In the genomic region with DNA sequence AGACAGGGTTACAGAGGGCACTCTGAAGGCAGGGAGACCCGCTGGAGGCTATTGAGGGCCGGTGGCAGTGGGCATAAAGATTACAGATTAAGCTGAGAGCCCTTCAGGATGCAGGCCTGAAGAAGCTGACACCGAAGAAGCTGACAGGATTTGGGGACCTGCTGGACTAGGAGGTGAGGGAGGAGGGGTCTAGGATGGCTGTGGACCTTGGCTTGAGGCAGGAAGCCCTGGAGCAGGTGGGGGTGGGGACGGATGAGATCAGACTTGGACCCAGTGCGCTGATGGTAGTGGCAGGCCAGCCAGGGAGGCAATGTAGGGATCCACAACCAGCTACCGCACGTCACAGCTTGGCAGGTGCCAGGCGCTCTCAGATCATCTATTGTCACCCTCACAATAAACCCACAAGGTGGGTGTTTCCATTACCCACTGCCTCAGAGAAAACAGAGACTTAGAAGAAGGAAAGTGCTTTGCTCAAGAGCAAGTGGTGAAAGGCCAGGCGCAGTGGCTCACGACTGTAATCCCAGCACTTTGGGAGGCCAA, we compare ENCODE assay signal across 10 cellular contexts. TPM values are rescaled to one million over a fixed set of nuclear protein-coding genes. Genes with fewer than 3 reads are reported as not detected.
DNase-seq lines count a peak whose midpoint lies in the region; ATAC-seq, FAIRE-seq and TF ChIP-seq lines count a peak whose summit lies in the region.
"Had no signal": no experiment of that assay in that cellular context is flagged by ENCODE, and none has a peak within 500 bp of the region (broad histone marks: within the 10 kb centered on the region; RNA-seq: fewer than 3 reads in every experiment).

No MANE protein-coding gene starts in this region.

- DNase-seq in SK-N-SH (peak; percentile 67), NCI-H69 (lab: John Stamatoyannopoulos, UW) (peak; percentile 49), H1 (ENCODE audit: low read depth in 1 of 2, low spot score in 2 of 2) (no peak), psoas muscle (peak in 1 of 2 donors; percentile 59), SK-N-DZ (ENCODE audit: low spot score) (no peak), ecto neural progenitor cell (ENCODE audit: low spot score) (no peak)
- DNase-seq: PC-3 had no signal

- no peak overlapping the region for H2BK120ac ChIP-seq in H1 (replicated peaks; ENCODE audit: low read depth, low read length)

- no peak overlapping the region for H2BK20ac ChIP-seq in H1 (ENCODE audit: low read length)

- H4K8ac ChIP-seq in H1 (ENCODE audit: extremely low read depth, insufficient read depth, low read length), result no peak overlapping the region; the same call in 1 of the 2 replicates

- H3K4me2 ChIP-seq in SK-N-SH (peak overlapping the region; percentile 99), H1 (ENCODE audit: insufficient read depth in 1 of 2, low read depth in 2 of 2, low read length in 2 of 2) (peak overlapping the region; percentile 70 to 99)

- CTCF ChIA-PET in SK-N-SH (lab: Yijun Ruan, JAX), result interaction anchor here (0.6 to 11.3 kb wide), 12 partner anchors 9 to 70 kb away, joined by 3 to 116 read pairs (median 7); partner anchors contain the start of genes COL1A1, PDK2 and PPP1R9B
- CTCF ChIA-PET in H1 (lab: Charles Lee; ENCODE audit: partially characterized antibody), result interaction anchor here (0.6 to 21.6 kb wide), 14 partner anchors 12 to 391 kb away, joined by 3 to 299 read pairs (median 6); partner anchors contain the start of genes COL1A1 and PPP1R9B

- H2BK15ac ChIP-seq in H1 (ENCODE audit: low read length), result no peak overlapping the region

- H3K23ac ChIP-seq in H1 (ENCODE audit: insufficient read length), result no peak overlapping the region

- 0 out of 2 replicates have a peak, but pooled peaks cover 3% of the 10 kb centered on the region for H4K20me1 ChIP-seq in SK-N-SH (ENCODE audit: insufficient read depth)
- H4K20me1 ChIP-seq in H1 (replicated peaks in 1 of 2; ENCODE audit: control insufficient read depth in 1 of 2, insufficient read depth in 2 of 2, low read length in 2 of 2), result peaks cover 0 to 1% of the 10 kb centered on the region in 2 experiments

- H3K79me2 ChIP-seq in SK-N-SH (ENCODE audit: insufficient read depth), result no peaks in the 10 kb centered on the region
- no peaks in the 10 kb centered on the region for H3K79me2 ChIP-seq in H1 (ENCODE audit: control insufficient read depth in 1 of 2, insufficient read depth in 2 of 2, low read length in 2 of 2)

- peak overlapping the region; percentile 55; the same call in 1 of the 2 replicates for H2BK12ac ChIP-seq in H1 (ENCODE audit: low read depth, low read length)

- no peak overlapping the region for H4K5ac ChIP-seq in H1 (ENCODE audit: insufficient read length, low read depth, low read length)

- H3K56ac ChIP-seq in H1 (replicated peaks; ENCODE audit: insufficient read length, low read depth, low read length), result no peak overlapping the region

- peaks cover 20 to 23% of the 10 kb centered on the region in 2 experiments; a peak in 3 of 4 replicates for H3K4me1 ChIP-seq in SK-N-SH (ENCODE audit: control insufficient read depth in 1 of 2, insufficient read depth in 2 of 2, low read depth in 1 of 2, low read length in 1 of 2)
- peaks cover 8 to 36% (median 30%) of the 10 kb centered on the region in 4 experiments for H3K4me1 ChIP-seq in H1 (replicated peaks in 1 of 4; ENCODE audit: control insufficient read depth in 3 of 4, insufficient read depth in 4 of 4, low read length in 3 of 4)
- peaks cover 34% of the 10 kb centered on the region for H3K4me1 ChIP-seq in psoas muscle

- TF ChIP-seq EP300 in SK-N-SH (IDR thresholded peaks at IDR 0.05; ENCODE audit: borderline replicate concordance in 1 of 2, low read depth in 1 of 2, low read length in 1 of 2), result no peak
- no peak for TF ChIP-seq EP300 in H1 (IDR thresholded peaks at IDR 0.05; ENCODE audit: borderline replicate concordance in 1 of 2, low read depth in 2 of 2, low read length in 2 of 2)

- H3K36me3 ChIP-seq in SK-N-SH (replicated peaks in 1 of 2; ENCODE audit: control insufficient read depth in 1 of 2, insufficient read depth in 2 of 2, low read length in 1 of 2), result peaks cover 0 to 12% of the 10 kb centered on the region in 2 experiments
- peaks cover 0 to 2% (median 0%) of the 10 kb centered on the region in 4 experiments; a peak in 1 of 8 replicates for H3K36me3 ChIP-seq in H1 (ENCODE audit: control insufficient read depth in 2 of 4, insufficient read depth in 4 of 4, low read length in 3 of 4)
- H3K36me3 ChIP-seq in psoas muscle (ENCODE audit: insufficient read depth in 1 of 2, low read depth in 1 of 2), result peaks cover 0 to 16% of the 10 kb centered on the region in 2 donors

- peaks cover 20% of the 10 kb centered on the region for H3K23me2 ChIP-seq in H1 (ENCODE audit: low read depth, low read length)

- no peak overlapping the region for H3K4ac ChIP-seq in H1 (replicated peaks; ENCODE audit: insufficient read length, low read depth, low read length)

- H3K9me2 ChIP-seq in SK-N-SH, result no peaks in the 10 kb centered on the region

- H3K9me3 ChIP-seq in SK-N-SH (no peaks in the 10 kb centered on the region), H1 (ENCODE audit: insufficient read depth in 2 of 2, low read depth in 1 of 2, low read length in 1 of 2) (no peaks in the 10 kb centered on the region), psoas muscle (no peaks in the 10 kb centered on the region)

- no peak overlapping the region for H3K9ac ChIP-seq in SK-N-SH
- H3K9ac ChIP-seq in H1 (replicated peaks in 1 of 4; ENCODE audit: extremely low read depth in 1 of 4, low read depth in 3 of 4, low read length in 3 of 4), result no peak overlapping the region

- no peak overlapping the region for H3K14ac ChIP-seq in H1 (ENCODE audit: insufficient read length)

- no peaks in the 10 kb centered on the region for H3K79me1 ChIP-seq in H1 (ENCODE audit: low read depth, low read length)

- H3K4me3 ChIP-seq in SK-N-SH (ENCODE audit: low read depth in 2 of 2, low read length in 1 of 2) (peak overlapping the region; percentile 61 to 70; a peak in 3 of 4 replicates), H1 (ENCODE audit: extremely low read depth in 1 of 4, insufficient read depth in 2 of 4, low read depth in 3 of 4, low read length in 4 of 4) (peak overlapping the region; percentile 37 to 97 (median 62)), psoas muscle (no peak overlapping the region)

- H3F3A ChIP-seq in SK-N-SH (replicated peaks; ENCODE audit: insufficient read depth), result peaks cover 29% of the 10 kb centered on the region

- ATAC-seq in SK-N-SH treated with all-trans-retinoic acid at 6 μM for 48 hours, result no peak
- peak in 2 of 4 donors; percentile 23 to 34 for ATAC-seq in psoas muscle
- ATAC-seq in GM19035 (IDR thresholded peaks at IDR 0.05; ENCODE audit: unreplicated experiment), result no peak

- H2AFZ ChIP-seq in SK-N-SH (ENCODE audit: low read depth), result no peak overlapping the region; the same call in 1 of the 2 replicates
- no peak overlapping the region for H2AFZ ChIP-seq in H1 (ENCODE audit: low read length)

- intact Hi-C loops in psoas muscle (cut with DNase I), result loop anchor here (5.0 kb wide), 1 partner anchor 36 kb away; the partner anchor contains the start of gene SGCA (in 2 of the 2)

- H3K27me3 ChIP-seq in SK-N-SH (ENCODE audit: insufficient read depth), result no peaks in the 10 kb centered on the region
- H3K27me3 ChIP-seq in H1 (replicated peaks in 1 of 4; ENCODE audit: control insufficient read depth in 3 of 4, extremely low read depth in 1 of 4, insufficient read depth in 3 of 4, low read length in 3 of 4), result peaks cover 0 to 11% (median 2%) of the 10 kb centered on the region in 4 experiments; a peak in 4 of 7 replicates
- no peaks in the 10 kb centered on the region for H3K27me3 ChIP-seq in psoas muscle (ENCODE audit: insufficient read depth in 3 of 3, low read length in 2 of 3)

- POLR2A ChIA-PET in SK-N-SH (lab: Yijun Ruan, JAX), result interaction anchor here (0.7 to 2.5 kb wide), 11 partner anchors 8 to 48 kb away, joined by 3 to 13 read pairs (median 5); partner anchors contain the start of genes PDK2 and PPP1R9B
- POLR2A ChIA-PET in H1 (lab: Charles Lee; ENCODE audit: partially characterized antibody), result interaction anchor here (0.7 to 2.9 kb wide), 9 partner anchors 10 to 332 kb away, joined by 3 to 9 read pairs (median 3); no protein-coding TSS in a partner anchor

- FAIRE-seq in H1 (lab: Jason Lieb, UNC), result no peak

- H2BK5ac ChIP-seq in H1 (ENCODE audit: low read depth, low read length), result no peak overlapping the region

- TF ChIP-seq RAD21 in SK-N-SH (IDR thresholded peaks at IDR 0.05; ENCODE audit: low read length), result no peak
- no peak for TF ChIP-seq RAD21 in H1 (IDR thresholded peaks at IDR 0.05 in 1 of 2, conservative IDR thresholded peaks at IDR 0.05 in 1 of 2; ENCODE audit: low read depth in 2 of 2, low read length in 2 of 2)

- no peak for TF ChIP-seq CTCF in SK-N-SH (IDR thresholded peaks at IDR 0.05)
- TF ChIP-seq CTCF in H1 (IDR thresholded peaks at IDR 0.05; ENCODE audit: control extremely low read depth in 1 of 3, insufficient read depth in 1 of 3, low read depth in 1 of 3, low read length in 3 of 3), result no peak
- no peak for TF ChIP-seq CTCF in psoas muscle (IDR thresholded peaks at IDR 0.05)

- TF ChIP-seq POLR2A in H1 (IDR thresholded peaks at IDR 0.05; ENCODE audit: control extremely low read depth in 1 of 2, low read depth in 2 of 2, low read length in 2 of 2), result no peak

- no peak overlapping the region; the same call in 1 of the 2 replicates for H3K18ac ChIP-seq in H1 (ENCODE audit: extremely low read depth, low read length)

- WGBS in SK-N-SH (ENCODE audit: low lambda C conversion rate), result 67% methylated on average over 10 of the region's 10 CpGs
- WGBS in H1 (ENCODE audit: extremely low coverage in 1 of 2, insufficient coverage in 1 of 2, insufficient read length in 1 of 2, insufficient replicate concordance in 2 of 2, low coverage in 1 of 2, low lambda C conversion rate in 2 of 2, missing lambda C conversion rate in 1 of 2), 2 experiments, result 33% methylated on average over 10 of the region's 10 CpGs; no CpG with 5 or more reads in 1 of the 2 experiments
- WGBS in psoas muscle, 3 donors, result 39 to 49% (median 46%) methylated on average over 10 of the region's 10 CpGs

- no peak overlapping the region; a peak in 1 of 4 replicates for H3K27ac ChIP-seq in SK-N-SH (ENCODE audit: low read depth in 2 of 2, low read length in 1 of 2)
- no peak overlapping the region for H3K27ac ChIP-seq in H1 (ENCODE audit: low read depth, low read length)
- H3K27ac ChIP-seq in psoas muscle, result peak overlapping the region; percentile 82

- no peak overlapping the region for H2AK5ac ChIP-seq in H1 (ENCODE audit: low read depth, low read length)

- H4K91ac ChIP-seq in H1 (replicated peaks; ENCODE audit: insufficient read length, low read length), result no peak overlapping the region

RNA-seq across cellular contexts. Expression of gene SAMD14, which starts 0.9 kb away (rescaled TPM):
- polyA plus RNA-seq in SK-N-SH (2012; rRNA removed) (2.8 and 3.4 TPM in 2 replicates), H1 (2011; rRNA removed) (5.2 and 5.7 TPM in 2 replicates), psoas muscle (1 to 10 TPM in 1 of 3 donors, under 1 TPM in 2; 0.64 to 1.3 (median 0.98) TPM)
- polyA plus RNA-seq in SK-N-SH (2012; cell fraction: cytosol; rRNA removed), result 1.2 and 2.0 TPM in 2 replicates
- 12.4 and 16.5 TPM in 2 replicates for polyA plus RNA-seq in SK-N-SH (2012; cell fraction: nucleus; rRNA removed)
- total RNA-seq in H1 (2021; fragmentation: NEBNext Ultra II Directional; extraction: Animal tissue kit (Norgen Biotek cat#: 25700)), result 5.8 and 5.9 TPM in 2 replicates
- 3.9 TPM for polyA plus RNA-seq in H1 (2011; cell fraction: cytosol; rRNA removed)
- polyA plus RNA-seq in H1 (2011; cell fraction: nucleus; rRNA removed), result 12.4 TPM
- polyA plus RNA-seq in H1 (2012, experiment 1 of 2), result 6.3 to 11.5 TPM (median 8.1 TPM) in 4 replicates
- 3.9 TPM for polyA plus RNA-seq in H1 (2012, experiment 2 of 2)
- polyA plus RNA-seq in H1 (2013, experiment 1 of 2), result 3.4 TPM
- polyA plus RNA-seq in H1 (2013, experiment 2 of 2), result 3.4 TPM
- polyA minus RNA-seq in H1 (2011; rRNA and poly(A)+ RNA removed), result 2.6 and 3.1 TPM in 2 replicates
- 2.9 TPM for polyA minus RNA-seq in H1 (2011; cell fraction: cytosol; rRNA and poly(A)+ RNA removed)
- 4.2 TPM for polyA minus RNA-seq in H1 (2011; cell fraction: nucleus; rRNA and poly(A)+ RNA removed)
- 1 to 10 TPM in 3 of 4 donors, under 1 TPM in 1; 0.55 to 2.7 (median 1.3) TPM for total RNA-seq in psoas muscle
- 24.3 and 33.6 TPM in 2 replicates for polyA plus RNA-seq in SK-N-DZ (2014; cell fraction: cytosol; rRNA removed)
- 64.8 and 91.0 TPM in 2 replicates for polyA plus RNA-seq in SK-N-DZ (2014; cell fraction: nucleus; rRNA removed)

RNA-seq across cellular contexts. Expression of gene PPP1R9B, which starts 19.6 kb away (rescaled TPM):
- polyA plus RNA-seq in SK-N-SH (2012; rRNA removed) (26.9 and 35.2 TPM in 2 replicates), H1 (2011; rRNA removed) (5.2 and 6.1 TPM in 2 replicates), psoas muscle (10 to 100 TPM in 2 of 3 donors, 1 to 10 TPM in 1; 7.0 to 11.3 (median 11.0) TPM)
- 19.8 and 24.9 TPM in 2 replicates for polyA plus RNA-seq in SK-N-SH (2012; cell fraction: cytosol; rRNA removed)
- polyA plus RNA-seq in SK-N-SH (2012; cell fraction: nucleus; rRNA removed), result 65.0 and 65.1 TPM in 2 replicates
- total RNA-seq in H1 (2021; fragmentation: NEBNext Ultra II Directional; extraction: Animal tissue kit (Norgen Biotek cat#: 25700)), result 13.1 and 14.1 TPM in 2 replicates
- polyA plus RNA-seq in H1 (2011; cell fraction: cytosol; rRNA removed), result 6.2 TPM
- 11.6 TPM for polyA plus RNA-seq in H1 (2011; cell fraction: nucleus; rRNA removed)
- 13.3 to 16.7 TPM (median 15.0 TPM) in 4 replicates for polyA plus RNA-seq in H1 (2012, experiment 1 of 2)
- 9.9 TPM for polyA plus RNA-seq in H1 (2012, experiment 2 of 2)
- 6.4 TPM for polyA plus RNA-seq in H1 (2013, experiment 1 of 2)
- polyA plus RNA-seq in H1 (2013, experiment 2 of 2), result 6.6 TPM
- 3.9 and 6.5 TPM in 2 replicates for polyA minus RNA-seq in H1 (2011; rRNA and poly(A)+ RNA removed)
- polyA minus RNA-seq in H1 (2011; cell fraction: cytosol; rRNA and poly(A)+ RNA removed), result 7.4 TPM
- 6.0 TPM for polyA minus RNA-seq in H1 (2011; cell fraction: nucleus; rRNA and poly(A)+ RNA removed)
- total RNA-seq in psoas muscle, result 10 to 100 TPM; 15.1 to 26.5 (median 18.4) TPM
- 13.1 and 25.6 TPM in 2 replicates for polyA plus RNA-seq in SK-N-DZ (2014; cell fraction: cytosol; rRNA removed)
- polyA plus RNA-seq in SK-N-DZ (2014; cell fraction: nucleus; rRNA removed), result 37.4 and 48.4 TPM in 2 replicates

RNA-seq across cellular contexts. Expression of gene SGCA, which starts 35.0 kb away (rescaled TPM):
- polyA plus RNA-seq in SK-N-SH (2012; rRNA removed) (0.29 TPM in 1 of 2 replicates, not detected in the other), H1 (2011; rRNA removed) (0.12 and 0.36 TPM in 2 replicates), psoas muscle (100 to 1,000 TPM; 120 to 254 (median 151) TPM)
- polyA plus RNA-seq in SK-N-SH (2012; cell fraction: cytosol; rRNA removed), result 0.04 and 0.07 TPM in 2 replicates
- 0.11 and 0.15 TPM in 2 replicates for polyA plus RNA-seq in SK-N-SH (2012; cell fraction: nucleus; rRNA removed)
- not detected in 2 replicates for total RNA-seq in H1 (2021; fragmentation: NEBNext Ultra II Directional; extraction: Animal tissue kit (Norgen Biotek cat#: 25700))
- 0.18 TPM for polyA plus RNA-seq in H1 (2011; cell fraction: cytosol; rRNA removed)
- 0.27 TPM for polyA plus RNA-seq in H1 (2011; cell fraction: nucleus; rRNA removed)
- polyA plus RNA-seq in H1 (2012, experiment 1 of 2), result 0.31 to 0.65 TPM in 2 of 4 replicates, not detected in the others
- 0.43 TPM for polyA plus RNA-seq in H1 (2012, experiment 2 of 2)
- 0.36 TPM for polyA plus RNA-seq in H1 (2013, experiment 1 of 2)
- 0.33 TPM for polyA plus RNA-seq in H1 (2013, experiment 2 of 2)
- not detected in 2 replicates for polyA minus RNA-seq in H1 (2011; rRNA and poly(A)+ RNA removed)
- not detected for polyA minus RNA-seq in H1 (2011; cell fraction: cytosol; rRNA and poly(A)+ RNA removed)
- polyA minus RNA-seq in H1 (2011; cell fraction: nucleus; rRNA and poly(A)+ RNA removed), result not detected
- 100 to 1,000 TPM; 245 to 291 (median 266) TPM for total RNA-seq in psoas muscle
- polyA plus RNA-seq in SK-N-DZ (2014; cell fraction: cytosol; rRNA removed), result 5.8 and 7.2 TPM in 2 replicates
- 2.3 and 5.0 TPM in 2 replicates for polyA plus RNA-seq in SK-N-DZ (2014; cell fraction: nucleus; rRNA removed)
- total RNA-seq: activated CD8-positive, alpha-beta memory T cell treated with anti-CD3 and anti-CD28 coated beads for 36 hours; PC-3 had no signal

RNA-seq across cellular contexts. Expression of gene PDK2, which starts 35.7 kb away (rescaled TPM):
- 96.1 and 124 TPM in 2 replicates for polyA plus RNA-seq in SK-N-SH (2012; rRNA removed)
- 41.5 and 62.1 TPM in 2 replicates for polyA plus RNA-seq in SK-N-SH (2012; cell fraction: cytosol; rRNA removed)
- 123 and 147 TPM in 2 replicates for polyA plus RNA-seq in SK-N-SH (2012; cell fraction: nucleus; rRNA removed)
- 17.8 and 18.3 TPM in 2 replicates for total RNA-seq in H1 (2021; fragmentation: NEBNext Ultra II Directional; extraction: Animal tissue kit (Norgen Biotek cat#: 25700))
- polyA plus RNA-seq in H1 (2011; rRNA removed), result 121 and 154 TPM in 2 replicates
- 49.3 TPM for polyA plus RNA-seq in H1 (2011; cell fraction: cytosol; rRNA removed)
- polyA plus RNA-seq in H1 (2011; cell fraction: nucleus; rRNA removed), result 74.7 TPM
- 14.5 to 28.8 TPM (median 21.8 TPM) in 4 replicates for polyA plus RNA-seq in H1 (2012, experiment 1 of 2)
- polyA plus RNA-seq in H1 (2012, experiment 2 of 2), result 16.0 TPM
- 17.4 TPM for polyA plus RNA-seq in H1 (2013, experiment 1 of 2)
- 17.7 TPM for polyA plus RNA-seq in H1 (2013, experiment 2 of 2)
- polyA minus RNA-seq in H1 (2011; rRNA and poly(A)+ RNA removed), result 63.4 and 70.8 TPM in 2 replicates
- polyA minus RNA-seq in H1 (2011; cell fraction: cytosol; rRNA and poly(A)+ RNA removed), result 22.0 TPM
- polyA minus RNA-seq in H1 (2011; cell fraction: nucleus; rRNA and poly(A)+ RNA removed), result 45.0 TPM
- total RNA-seq in psoas muscle, result 100 to 1,000 TPM in 2 of 4 donors, 10 to 100 TPM in 2; 79.3 to 213 (median 110) TPM
- 10 to 100 TPM; 50.3 to 99.4 (median 55.2) TPM for polyA plus RNA-seq in psoas muscle
- polyA plus RNA-seq in SK-N-DZ (2014; cell fraction: cytosol; rRNA removed), result 24.2 and 27.4 TPM in 2 replicates
- 17.1 and 34.6 TPM in 2 replicates for polyA plus RNA-seq in SK-N-DZ (2014; cell fraction: nucleus; rRNA removed)

Comparison
In these comparisons a context has a peak if more than half of its experiments do, and no peak if none do; other contexts are left out.
1. DNase-seq: peak in SK-N-SH (single experiment) and NCI-H69 (single experiment); none in H1 (0 of 2), SK-N-DZ (single experiment) and ecto neural progenitor cell (single experiment).
2. RNA of gene SGCA, which starts 35.0 kb away (polyA plus RNA-seq): 120 to 254 TPM in psoas muscle; 0.12 to 0.65 TPM in H1 and 0.04 to 0.29 TPM in SK-N-SH; every median in the first group is over 10 times any median in the second.